20 cellular contexts compared by ENCODE assay signal in genomic region chr1:36835017-36835695, GRCh38.
DNase-seq lines count a peak whose midpoint lies in the region; ATAC-seq and TF ChIP-seq lines count a peak whose summit lies in the region.
"Had no signal": no experiment of that assay in that cellular context is flagged by ENCODE, and none has a peak within 500 bp of the region (broad histone marks: within the 10 kb centered on the region; RNA-seq: fewer than 3 reads in every experiment).

No MANE protein-coding gene starts in this region.

- no peak overlapping the region for H3K14ac ChIP-seq in neuronal stem cell (ENCODE audit: low read length)

- H2AFZ ChIP-seq in GM23338 (no peak overlapping the region), neuronal stem cell (ENCODE audit: low read length) (no peak overlapping the region)

- no peak overlapping the region for H3K4me3 Mint-ChIP-seq in GM23338
- H3K4me3 Mint-ChIP-seq: CD4-positive, alpha-beta T cell had no signal

- H3K9ac ChIP-seq in neuronal stem cell (ENCODE audit: low read depth, low read length, poor library complexity), result no peak overlapping the region
- H3K9ac ChIP-seq: BLaER1 had no signal

- WGBS in neuronal stem cell (ENCODE audit: extremely low coverage in 2 of 2, insufficient read length in 2 of 2, insufficient replicate concordance in 1 of 2), 2 donors, result no CpG with 5 or more reads among the region's 4 CpGs

- no peak overlapping the region for H2BK12ac ChIP-seq in neuronal stem cell (ENCODE audit: low read length)

- no peak overlapping the region for H2BK15ac ChIP-seq in neuronal stem cell (ENCODE audit: low read length)

- peaks cover 13% of the 10 kb centered on the region for H3K4me1 Mint-ChIP-seq in GM23338

- no peaks in the 10 kb centered on the region for H3K79me1 ChIP-seq in neuronal stem cell (ENCODE audit: low read depth, low read length)

- no peaks in the 10 kb centered on the region for H3K36me3 Mint-ChIP-seq in GM23338 (ENCODE audit: low read depth)

- H3K27me3 ChIP-seq in GM23338 (ENCODE audit: insufficient read depth) (no peaks in the 10 kb centered on the region), neuronal stem cell (ENCODE audit: control insufficient read depth in 3 of 3, insufficient read depth in 3 of 3, low read depth in 1 of 3, low read length in 3 of 3) (peaks cover 0 to 16% (median 0%) of the 10 kb centered on the region in 3 experiments)
- H3K27me3 ChIP-seq: BLaER1 had no signal

- no peak overlapping the region for H3K18ac ChIP-seq in neuronal stem cell (ENCODE audit: low read length)

- H3K4me2 ChIP-seq in GM23338 (no peak overlapping the region), neuronal stem cell (ENCODE audit: insufficient read depth, low read length, poor library complexity, severe bottlenecking) (no peak overlapping the region)
- H3K4me2 ChIP-seq: BLaER1 had no signal

- H3K4me1 ChIP-seq in GM23338 (ENCODE audit: insufficient read depth) (no peaks in the 10 kb centered on the region), neuronal stem cell (ENCODE audit: control insufficient read depth in 2 of 2, insufficient read depth in 1 of 2, low read depth in 1 of 2, low read length in 2 of 2) (peaks cover 0 to 5% of the 10 kb centered on the region in 2 donors)
- H3K4me1 ChIP-seq: SJCRH30 had no signal

- no peak for ATAC-seq in GM23338
- no peak for ATAC-seq in GM21447 (IDR thresholded peaks at IDR 0.05; ENCODE audit: unreplicated experiment)
- ATAC-seq: HepG2, K562 had no signal

- H3K27me3 Mint-ChIP-seq in GM23338 (ENCODE audit: insufficient read depth, low read depth, poor library complexity), result peaks cover 18% of the 10 kb centered on the region

- H4K91ac ChIP-seq in neuronal stem cell (ENCODE audit: low read depth, low read length, poor library complexity), result no peak overlapping the region

- H3K4me3 ChIP-seq in GM23338 (no peak overlapping the region), neuronal stem cell (ENCODE audit: low read length in 2 of 2) (no peak overlapping the region)
- H3K4me3 ChIP-seq: BLaER1, K562, SJCRH30 had no signal

- H3K27ac ChIP-seq in GM23338 (ENCODE audit: low read depth), result no peak overlapping the region
- no peak overlapping the region for H3K27ac ChIP-seq in neuronal stem cell (replicated peaks; ENCODE audit: low read length)
- H3K27ac ChIP-seq: BLaER1, HL-60, SJCRH30 had no signal

- 0 out of 2 replicates have a peak overlapping the region, but pooled peaks have one; percentile 17 for H3K27ac Mint-ChIP-seq in GM23338
- H3K27ac Mint-ChIP-seq: CD4-positive, alpha-beta T cell had no signal

- no peaks in the 10 kb centered on the region for H4K20me1 ChIP-seq in GM23338 (replicated peaks; ENCODE audit: insufficient read depth)
- H4K20me1 ChIP-seq: BLaER1 had no signal

- H3K9me3 Mint-ChIP-seq in GM23338, result no peaks in the 10 kb centered on the region
- H3K9me3 Mint-ChIP-seq: CD4-positive, alpha-beta T cell had no signal

- in situ Hi-C loops in T47D (cut with HindIII; ENCODE audit: low pct_unique_long_range_greater_than_20kb, low sequenced_read_pairs), result no loop called here

- H2BK5ac ChIP-seq in neuronal stem cell (ENCODE audit: low read length), result no peak overlapping the region

- no peaks in the 10 kb centered on the region for H3F3A ChIP-seq in GM23338 (replicated peaks; ENCODE audit: low read depth)

- DNase-seq in GM23338 (ENCODE audit: low spot score), result no peak
- peak; percentile 33 for DNase-seq in NCI-H446 treated with DMSO at 0.1 percent for 48 hours (lab: John Stamatoyannopoulos, UW)
- DNase-seq in T47D (ENCODE audit: low read depth in 1 of 2, low spot score in 1 of 2), result peak; percentile 16 to 73
- DNase-seq in neuronal stem cell (ENCODE audit: low spot score), result no peak
- no peak for DNase-seq in effector CD8-positive, alpha-beta T cell (lab: John Stamatoyannopoulos, UW)
- no peak for DNase-seq in GOT3 (lab: John Stamatoyannopoulos, UW)
- DNase-seq: CD4-positive, alpha-beta T cell; COR-L47; DMS79; HCEC 1CT; NCI-H1105; NCI-H146; NCI-H2081 treated with DMSO at 0.1 percent for 48 hours; NCI-H2171 treated with DMSO at 0.1 percent for 48 hours; SJCRH30 had no signal

- H3K36me3 ChIP-seq in GM23338 (ENCODE audit: insufficient read depth), result no peaks in the 10 kb centered on the region
- H3K36me3 ChIP-seq in neuronal stem cell (replicated peaks in 1 of 2; ENCODE audit: control insufficient read depth in 2 of 2, insufficient read depth in 2 of 2, low read length in 2 of 2), result no peaks in the 10 kb centered on the region
- H3K36me3 ChIP-seq: BLaER1, SJCRH30 had no signal

- no peak overlapping the region for H4K8ac ChIP-seq in neuronal stem cell (ENCODE audit: low read depth, low read length)

- no peak overlapping the region for H2BK120ac ChIP-seq in neuronal stem cell (ENCODE audit: low read depth, low read length)

- no peaks in the 10 kb centered on the region for H3K9me3 ChIP-seq in neuronal stem cell (replicated peaks in 1 of 2; ENCODE audit: control insufficient read depth in 2 of 2, insufficient read depth in 1 of 2, low read depth in 1 of 2, low read length in 2 of 2)
- H3K9me3 ChIP-seq: BLaER1, SJCRH30 had no signal

- TF ChIP-seq CTCF in GM23338 (conservative IDR thresholded peaks at IDR 0.05; ENCODE audit: low read depth in 2 of 2), result no peak

- H3K79me2 ChIP-seq in GM23338 (replicated peaks; ENCODE audit: insufficient read depth), result no peaks in the 10 kb centered on the region

- H3K4ac ChIP-seq in neuronal stem cell (ENCODE audit: low read length), result no peak overlapping the region

- no peaks in the 10 kb centered on the region for H3K9me2 ChIP-seq in GM23338 (ENCODE audit: insufficient read depth)

- no peak overlapping the region for H2AK5ac ChIP-seq in neuronal stem cell (ENCODE audit: low read depth, low read length)

- peak overlapping the region; percentile 4 for H3K23ac ChIP-seq in neuronal stem cell (ENCODE audit: low read depth, low read length, poor library complexity)

TF ChIP-seq in GM23338, 12 proteins besides CTCF, POLR2A, EP300 and RAD21 (continues in another document):
- TF ChIP-seq NANOG (IDR thresholded peaks at IDR 0.05; ENCODE audit: borderline replicate concordance) (no peak), REST (IDR thresholded peaks at IDR 0.05; ENCODE audit: unreplicated experiment) (no peak), EZH2phosphoT487 (IDR thresholded peaks at IDR 0.05; ENCODE audit: unreplicated experiment) (no peak)

Comparison
In these comparisons a context has a peak if more than half of its experiments do, and no peak if none do; other contexts are left out.
1. DNase-seq: peak in NCI-H446 treated with DMSO at 0.1 percent for 48 hours (single experiment) and T47D (2 of 2); none in GM23338 (single experiment), neuronal stem cell (single experiment), effector CD8-positive, alpha-beta T cell (single experiment) and GOT3 (single experiment).